Comparison of ENCODE assay signal across 12 cellular contexts in the genomic region with DNA sequence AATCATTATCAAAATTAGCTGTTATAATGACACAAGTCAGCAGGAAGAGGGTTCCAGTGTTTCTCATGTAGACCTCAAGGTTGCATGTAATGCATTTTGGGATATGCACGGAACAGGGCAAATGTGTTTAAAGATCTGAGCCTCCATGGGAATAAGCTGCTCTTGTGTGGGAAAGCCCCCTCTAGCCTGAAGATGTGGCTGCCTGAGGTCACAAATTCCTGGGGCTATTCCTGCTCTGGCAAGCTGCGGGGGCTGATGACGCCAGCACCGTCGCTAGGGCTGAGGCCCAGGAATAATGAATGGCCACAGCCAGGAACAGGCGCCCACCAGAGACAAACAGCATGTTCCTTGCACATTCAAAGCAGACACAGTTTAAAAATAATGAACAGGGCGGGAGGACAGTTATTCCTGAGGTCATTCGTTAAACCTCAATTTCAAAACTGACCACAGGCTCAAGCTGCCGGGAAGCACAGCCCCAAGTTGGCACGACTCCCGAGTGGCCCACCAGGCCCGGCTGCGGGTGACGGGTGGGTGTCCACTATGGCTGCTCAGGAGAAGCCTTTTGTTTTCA. TPM values are rescaled to one million over a fixed set of nuclear protein-coding genes. Genes with fewer than 3 reads are reported as not detected.
DNase-seq lines count a peak whose midpoint lies in the region; ATAC-seq, FAIRE-seq and TF ChIP-seq lines count a peak whose summit lies in the region.
"Had no signal": no experiment of that assay in that cellular context is flagged by ENCODE, and none has a peak within 500 bp of the region (broad histone marks: within the 10 kb centered on the region; RNA-seq: fewer than 3 reads in every experiment).

No MANE protein-coding gene starts in this region.

- H2BK12ac ChIP-seq in mesenchymal stem cell (ENCODE audit: low read length in 2 of 2) = no peak overlapping the region

- in situ Hi-C loops in IMR-90 (cut with MboI; ENCODE audit: low sequenced_read_pairs) = no loop called here

- peak overlapping the region; percentile 12 for H2AK9ac ChIP-seq in IMR-90 (replicated peaks; ENCODE audit: low read depth, low read length, poor library complexity)

- no peak overlapping the region for H3K56ac ChIP-seq in IMR-90 (ENCODE audit: extremely low read depth, insufficient read depth, low read length)

- no peak; the same call in 1 of the 2 replicates for TF ChIP-seq RAD21 in IMR-90 (IDR thresholded peaks at IDR 0.05; ENCODE audit: low read length)

- peak overlapping the region; percentile 26 for H2BK5ac ChIP-seq in IMR-90 (ENCODE audit: low read depth, low read length, poor library complexity, severe bottlenecking)
- no peak overlapping the region for H2BK5ac ChIP-seq in mesenchymal stem cell (ENCODE audit: low read depth, low read length, poor library complexity, severe bottlenecking)

- FAIRE-seq in GM12892 (lab: Jason Lieb, UNC) = no peak

- intact Hi-C loops in IMR-90 (cut with micrococcal nuclease) = no loop called here
- intact Hi-C loops in dendritic cell treated with granulocyte-macrophage colony-stimulating factor and Interleukin-4, amounts not matched to agents 40 ng/mL and 50 ng/mL, for 4 days (cut with micrococcal nuclease) = no loop called here

- peak overlapping the region; percentile 5 for H2AFZ ChIP-seq in IMR-90 (replicated peaks; ENCODE audit: low read length, poor library complexity)
- H2AFZ ChIP-seq in mesenchymal stem cell (ENCODE audit: low read depth, low read length) = no peak overlapping the region

- no peaks in the 10 kb centered on the region for H3K9me3 ChIP-seq in IMR-90 (ENCODE audit: control insufficient read depth, insufficient read depth, low read length)
- H3K9me3 ChIP-seq in mesenchymal stem cell (ENCODE audit: control insufficient read depth, low read length) = no peaks in the 10 kb centered on the region

- no TSS peak for BruUV-seq in IMR-90 (replicated peaks; lab: Mats Ljungman, UMichigan)

- peaks cover 5% of the 10 kb centered on the region for H3K36me3 ChIP-seq in IMR-90 (ENCODE audit: control insufficient read depth, insufficient read depth, low read length)
- peaks cover 8 to 35% of the 10 kb centered on the region in 2 experiments for H3K36me3 ChIP-seq in mesenchymal stem cell (ENCODE audit: control insufficient read depth in 1 of 2, insufficient read depth in 2 of 2, low read depth in 1 of 2, low read length in 2 of 2)

- no peak overlapping the region for H2BK15ac ChIP-seq in IMR-90 (ENCODE audit: low read depth, low read length)
- H2BK15ac ChIP-seq in mesenchymal stem cell (ENCODE audit: low read depth, poor library complexity, severe bottlenecking) = no peak overlapping the region

- no peaks in the 10 kb centered on the region for H3K27me3 ChIP-seq in IMR-90 (ENCODE audit: control insufficient read depth, insufficient read depth, low read length)
- H3K27me3 ChIP-seq in mesenchymal stem cell (ENCODE audit: control insufficient read depth in 1 of 2, insufficient read depth in 1 of 2, low read length in 2 of 2) = no peaks in the 10 kb centered on the region

- H4K20me1 ChIP-seq in IMR-90 (ENCODE audit: insufficient read depth, low read length) = peaks cover 46% of the 10 kb centered on the region

- H3K4me2 ChIP-seq in IMR-90 (ENCODE audit: low read depth, low read length) = peak overlapping the region; percentile 24
- H3K4me2 ChIP-seq in mesenchymal stem cell (ENCODE audit: low read length, poor library complexity, severe bottlenecking) = peak overlapping the region; percentile 35

- no peak overlapping the region for H3K4me3 Mint-ChIP-seq in dendritic cell treated with granulocyte-macrophage colony-stimulating factor and Interleukin-4, amounts not matched to agents 40 ng/mL and 50 ng/mL, for 4 days

- H3K9ac ChIP-seq in IMR-90 (ENCODE audit: low read depth, low read length) = no peak overlapping the region
- H3K9ac ChIP-seq in mesenchymal stem cell (ENCODE audit: low read length) = peak overlapping the region; percentile 30

- H3K4ac ChIP-seq in IMR-90 (ENCODE audit: low read depth, low read length) (no peak overlapping the region), mesenchymal stem cell (ENCODE audit: low read depth in 1 of 2, low read length in 2 of 2) (no peak overlapping the region)

- TF ChIP-seq POLR2A in IMR-90 (IDR thresholded peaks at IDR 0.05; ENCODE audit: low read depth, low read length) (no peak), GM12892 (IDR thresholded peaks at IDR 0.05; ENCODE audit: low read depth, low read length) (no peak)

- H3K9me3 Mint-ChIP-seq in dendritic cell treated with granulocyte-macrophage colony-stimulating factor and Interleukin-4, amounts not matched to agents 40 ng/mL and 50 ng/mL, for 4 days = no peaks in the 10 kb centered on the region
- H3K9me3 Mint-ChIP-seq: naive thymus-derived CD8-positive, alpha-beta T cell had no signal

- POLR2A ChIA-PET in IMR-90 (lab: Charles Lee; ENCODE audit: unreplicated experiment) (no interaction called here), RWPE1 (lab: Yijun Ruan, JAX; ENCODE audit: low non-redundant PET) (no interaction called here)

- H3K27ac ChIP-seq in IMR-90 (ENCODE audit: insufficient read depth, low read length) (peak overlapping the region; percentile 11), mesenchymal stem cell (ENCODE audit: low read length, poor library complexity, severe bottlenecking) (peak overlapping the region; percentile 56), RWPE1 (no peak overlapping the region)
- H3K27ac ChIP-seq: VCaP had no signal

- H4K91ac ChIP-seq in IMR-90 (ENCODE audit: insufficient read depth, low read depth, low read length) = no peak overlapping the region
- H4K91ac ChIP-seq in mesenchymal stem cell (ENCODE audit: low read length) = no peak overlapping the region

- no peak overlapping the region for H3K18ac ChIP-seq in IMR-90 (ENCODE audit: low read depth, low read length)
- H3K18ac ChIP-seq in mesenchymal stem cell (ENCODE audit: low read depth in 1 of 2, low read length in 2 of 2) = peak overlapping the region in 1 of 2 experiments; percentile 42

- peaks cover 84% of the 10 kb centered on the region for H3K4me1 Mint-ChIP-seq in dendritic cell treated with granulocyte-macrophage colony-stimulating factor and Interleukin-4, amounts not matched to agents 40 ng/mL and 50 ng/mL, for 4 days (ENCODE audit: low read depth)

- H4K8ac ChIP-seq in IMR-90 (ENCODE audit: low read depth in 2 of 2, low read length in 2 of 2) (peak overlapping the region in 1 of 2 experiments; percentile 3; a peak in 1 of 4 replicates), mesenchymal stem cell (ENCODE audit: low read length) (no peak overlapping the region)

- H2AK5ac ChIP-seq in IMR-90 (ENCODE audit: low read depth, low read length) (no peak overlapping the region; the same call in 1 of the 2 replicates), mesenchymal stem cell (ENCODE audit: low read length, severe bottlenecking) (no peak overlapping the region)

- H2BK120ac ChIP-seq in IMR-90 (ENCODE audit: low read depth, low read length) (peak overlapping the region; percentile 55; the same call in 1 of the 2 replicates), mesenchymal stem cell (ENCODE audit: low read depth, low read length) (no peak overlapping the region)

- no peak overlapping the region for H2BK20ac ChIP-seq in IMR-90 (ENCODE audit: low read depth, low read length)

- peaks cover 39% of the 10 kb centered on the region for H3K4me1 ChIP-seq in IMR-90 (ENCODE audit: control insufficient read depth, insufficient read depth, low read length)
- H3K4me1 ChIP-seq in mesenchymal stem cell (ENCODE audit: control insufficient read depth, insufficient read depth, low read depth, low read length) = peaks cover 66% of the 10 kb centered on the region

- H3K27me3 Mint-ChIP-seq in dendritic cell treated with granulocyte-macrophage colony-stimulating factor and Interleukin-4, amounts not matched to agents 40 ng/mL and 50 ng/mL, for 4 days = no peaks in the 10 kb centered on the region
- H3K27me3 Mint-ChIP-seq: naive thymus-derived CD8-positive, alpha-beta T cell had no signal

- H3K79me1 ChIP-seq in IMR-90 (ENCODE audit: low read depth in 1 of 2, low read length in 2 of 2) (peaks cover 54 to 94% of the 10 kb centered on the region in 2 experiments), mesenchymal stem cell (replicated peaks; ENCODE audit: low read length, poor library complexity, severe bottlenecking) (peaks cover 59% of the 10 kb centered on the region)

- H3K4me3 ChIP-seq in IMR-90 (ENCODE audit: insufficient read depth, low read depth, low read length) (no peak overlapping the region), mesenchymal stem cell (ENCODE audit: insufficient read depth in 1 of 2, low read depth in 1 of 2, low read length in 2 of 2) (peak overlapping the region in 1 of 2 experiments; percentile 1)

- H3K27ac Mint-ChIP-seq in dendritic cell treated with granulocyte-macrophage colony-stimulating factor and Interleukin-4, amounts not matched to agents 40 ng/mL and 50 ng/mL, for 4 days = peak overlapping the region; percentile 50

- dilution Hi-C loops in IMR-90 (cut with HindIII; ENCODE audit: low sequenced_read_pairs, unreplicated experiment) = no loop called here

- CTCF ChIA-PET in IMR-90 (lab: Yijun Ruan, JAX) (no interaction called here), RWPE1 (lab: Yijun Ruan, JAX) (interaction anchor here (0.6 to 0.7 kb wide), 2 partner anchors 11 to 187 kb away, joined by 4 read pairs; partner anchors contain the start of gene OSBPL5)

- peaks cover 54% of the 10 kb centered on the region for H3K36me3 Mint-ChIP-seq in dendritic cell treated with granulocyte-macrophage colony-stimulating factor and Interleukin-4, amounts not matched to agents 40 ng/mL and 50 ng/mL, for 4 days (ENCODE audit: low read depth)

- DNase-seq in IMR-90 (peak; percentile 97), mesenchymal stem cell (peak; percentile 97), superior temporal gyrus (ENCODE audit: extremely low spot score) (peak; percentile 15), RWPE1 (ENCODE audit: low spot score) (no peak), SW 1271 (lab: John Stamatoyannopoulos, UW) (no peak), GM12892 (ENCODE audit: insufficient read length) (no peak)
- DNase-seq: cerebellar nuclear complex, NCI-H1436 had no signal

- peaks cover 32% of the 10 kb centered on the region for H3K9me1 ChIP-seq in IMR-90 (ENCODE audit: insufficient read depth, low read length)

- H3K14ac ChIP-seq in IMR-90 (replicated peaks; ENCODE audit: low read depth, low read length) (peak overlapping the region; percentile 60; the same call in 1 of the 2 replicates), mesenchymal stem cell (ENCODE audit: low read length in 2 of 2) (no peak overlapping the region)

- no peak for TF ChIP-seq CTCF in IMR-90 (conservative IDR thresholded peaks at IDR 0.05; ENCODE audit: low read depth, low read length)
- no peak for TF ChIP-seq CTCF in RWPE1 (conservative IDR thresholded peaks at IDR 0.05; ENCODE audit: low read depth)

- H3K23ac ChIP-seq in IMR-90 (ENCODE audit: low read depth, low read length) (0 out of 2 replicates have a peak overlapping the region, but pooled peaks have one; percentile 48), mesenchymal stem cell (ENCODE audit: low read length in 2 of 2) (no peak overlapping the region)

- no peak overlapping the region; the same call in 1 of the 2 replicates for H4K5ac ChIP-seq in IMR-90 (ENCODE audit: low read depth, low read length)

- WGBS in IMR-90 (ENCODE audit: extremely low coverage in 2 of 2, insufficient read length in 1 of 2), 2 experiments = 13% methylated on average over 3 of the region's 14 CpGs; no CpG with 5 or more reads in 1 of the 2 experiments
- WGBS in mesenchymal stem cell = 63% methylated on average over 14 of the region's 14 CpGs

- ATAC-seq in IMR-90 (ENCODE audit: low read depth) (peak; percentile 85), GM21529 (IDR thresholded peaks at IDR 0.05; ENCODE audit: unreplicated experiment) (no peak)
- ATAC-seq: naive thymus-derived CD8-positive, alpha-beta T cell had no signal

RNA-seq across cellular contexts. Expression of gene OSBPL5, which starts 11.7 kb away (rescaled TPM):
- total RNA-seq in IMR-90 (2012; rRNA removed) = 14.4 and 14.9 TPM in 2 replicates
- 22.3 and 24.1 TPM in 2 replicates for polyA plus RNA-seq in IMR-90 (2012; rRNA removed)
- polyA plus RNA-seq in IMR-90 (2012; cell fraction: cytosol; rRNA removed) = 14.5 and 18.6 TPM in 2 replicates
- polyA plus RNA-seq in IMR-90 (2012; cell fraction: nucleus; rRNA removed; ENCODE audit: low replicate concordance) = 66.7 and 137 TPM in 2 replicates
- polyA plus RNA-seq in mesenchymal stem cell (2013, experiment 1 of 2) = 13.7 TPM
- 14.6 TPM for polyA plus RNA-seq in mesenchymal stem cell (2013, experiment 2 of 2)
- not detected for polyA plus RNA-seq in GM12892 (2012; ENCODE audit: missing spikeins)

Comparison
In these comparisons a context has a peak if more than half of its experiments do, and no peak if none do; other contexts are left out.
1. DNase-seq: peak in IMR-90 (single experiment), mesenchymal stem cell (single experiment) and superior temporal gyrus (single experiment); none in RWPE1 (single experiment), SW 1271 (0 of 2) and GM12892 (single experiment).